ENCODE assay signal across 1 cellular context in genomic region chr7:25117226-25118047, GRCh38.
TF ChIP-seq lines count a peak whose summit lies in the region.

No MANE protein-coding gene starts in this region.

TF ChIP-seq in GM23338, 12 proteins besides CTCF, POLR2A, EP300 and RAD21 (continued from another document):
- no peak for TF ChIP-seq ETS1 (IDR thresholded peaks at IDR 0.05)
- no peak for TF ChIP-seq ZNF114 (CRISPR knock-in tag; IDR thresholded peaks at IDR 0.05)
- no peak for TF ChIP-seq EZH2 (IDR thresholded peaks at IDR 0.05; ENCODE audit: low read depth, unreplicated experiment)
- no peak for TF ChIP-seq ZNF331 (CRISPR knock-in tag; IDR thresholded peaks at IDR 0.05; ENCODE audit: low read depth)
- TF ChIP-seq EZH2phosphoT487 (IDR thresholded peaks at IDR 0.05; ENCODE audit: unreplicated experiment) = no peak
- no peak for TF ChIP-seq STAT1 (IDR thresholded peaks at IDR 0.05; ENCODE audit: unreplicated experiment)
- TF ChIP-seq ZNF462 (CRISPR knock-in tag; IDR thresholded peaks at IDR 0.05) = no peak
